In genomic region chr7:22452142-22452763, GRCh38 we compare ENCODE assay signal across 8 cellular contexts. TPM values are rescaled to one million over a fixed set of nuclear protein-coding genes. Genes with fewer than 3 reads are reported as not detected.
DNase-seq lines count a peak whose midpoint lies in the region; ATAC-seq and TF ChIP-seq lines count a peak whose summit lies in the region.

No MANE protein-coding gene starts in this region.

- peak; percentile 78 for TF ChIP-seq CTCF in AG09309 (IDR thresholded peaks at IDR 0.05; ENCODE audit: control insufficient read depth, insufficient read depth, low read depth, low read length, missing control alignments)
- TF ChIP-seq CTCF in omental fat pad (IDR thresholded peaks at IDR 0.05) = no peak

- H3K36me3 ChIP-seq in HAP-1 (replicated peaks) = no peaks in the 10 kb centered on the region

- DNase-seq in AG09309 (ENCODE audit: low read depth) (no peak), HAP-1 (ENCODE audit: low spot score in 2 of 2) (peak; percentile 38 to 86), germinal center (ENCODE audit: low spot score) (peak; percentile 80), omental fat pad (ENCODE audit: low spot score) (peak; percentile 42), NCI-H226 (no peak)
- peak in 2 of 3 experiments; percentile 8 to 30 for DNase-seq in activated CD8-positive, alpha-beta memory T cell treated with anti-CD3 and anti-CD28 coated beads for 48 hours (ENCODE audit: low read depth in 2 of 3, low spot score in 2 of 3)

- H3K4me1 ChIP-seq in HAP-1 = peaks cover 11% of the 10 kb centered on the region

- H3K9me3 ChIP-seq in HAP-1 = no peaks in the 10 kb centered on the region

- H3K4me3 ChIP-seq in AG09309 (ENCODE audit: control insufficient read depth, low read depth, low read length) (peak overlapping the region; percentile 8; the same call in 1 of the 2 replicates), HAP-1 (no peak overlapping the region)

- ATAC-seq in omental fat pad (ENCODE audit: low FRiP score) = no peak
- no peak for ATAC-seq in GM21390 (IDR thresholded peaks at IDR 0.05; ENCODE audit: unreplicated experiment)
- no peak for ATAC-seq in HG03045 (IDR thresholded peaks at IDR 0.05; ENCODE audit: unreplicated experiment)

- in situ Hi-C loops in HAP-1 (cut with MboI; ENCODE audit: low sequenced_read_pairs) = no loop called here

- H3K27me3 ChIP-seq in HAP-1 (ENCODE audit: low read depth) = no peaks in the 10 kb centered on the region

RNA-seq across cellular contexts. Expression of gene STEAP1B, which starts 47.7 kb away (rescaled TPM):
- 1 to 10 TPM in 3 of 4 donors, not detected in 1; 1.3 to 4.4 (median 2.0) TPM for total RNA-seq in omental fat pad

Comparison
In these comparisons a context has a peak if more than half of its experiments do, and no peak if none do; other contexts are left out.
1. DNase-seq: peak in HAP-1 (2 of 2), activated CD8-positive, alpha-beta memory T cell treated with anti-CD3 and anti-CD28 coated beads for 48 hours (2 of 3), germinal center (single experiment) and omental fat pad (single experiment); none in AG09309 (single experiment) and NCI-H226 (single experiment).